26 cellular contexts compared by ENCODE assay signal in the genomic region with DNA sequence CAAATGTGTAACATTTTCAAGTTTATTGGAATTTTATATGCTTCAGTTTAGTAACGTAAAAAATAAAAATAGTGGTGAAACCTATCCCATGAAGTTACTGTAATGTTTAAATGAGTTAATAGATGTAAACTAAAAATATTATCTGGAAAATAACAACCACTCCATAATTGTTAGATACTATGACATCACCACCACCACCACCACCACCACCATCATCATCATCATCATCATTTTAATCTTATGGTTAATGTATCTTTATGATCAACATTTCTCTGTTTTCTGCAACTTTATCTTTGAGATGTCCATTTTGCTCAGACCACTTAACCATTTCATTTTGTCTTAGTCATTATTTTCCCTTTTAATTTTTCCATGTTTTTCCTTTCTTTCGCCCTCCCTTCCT.
"Had no signal": no experiment of that assay in that cellular context is flagged by ENCODE, and none has a peak within 500 bp of the region (broad histone marks: within the 10 kb centered on the region; RNA-seq: fewer than 3 reads in every experiment).

No MANE protein-coding gene starts in this region.

- ATAC-seq: stimulated activated effector memory CD8-positive, alpha-beta T cell treated with anti-CD3 and anti-CD28 coated beads, Interleukin-12 subunit alpha, Interleukin-12 subunit beta, amount 100 ng/mL, for 72 hours; stimulated activated memory B cell treated with anti-CD40 and anti-IgM and Interleukin-4, amounts not matched to agents 10 μg/mL and 1 μg/mL and 100 μg/mL, for 72 hours; stimulated activated naive B cell treated with anti-CD40 and anti-IgM and Interleukin-4, amounts not matched to agents 10 μg/mL and 1 μg/mL and 100 μg/mL, for 72 hours; stimulated activated naive CD8-positive, alpha-beta T cell treated with anti-CD3 and anti-CD28 coated beads, Interleukin-15, amount 100 ng/mL, for 72 hours; stimulated activated naive CD8-positive, alpha-beta T cell treated with anti-CD3 and anti-CD28 coated beads, Interleukin-15, Interleukin-2, amounts not matched to agents 100 U/mL and 50 U/mL, for 24 hours; upper lobe of right lung had no signal

- H3K27me3 ChIP-seq: stomach, suprapubic skin, testis, thyroid gland, tibial artery, tibial nerve, transverse colon, upper lobe of left lung, upper lobe of right lung, uterus, vagina had no signal

- H3K27ac ChIP-seq: stomach, suprapubic skin, testis, thoracic aorta, thyroid gland, tibial artery, tibial nerve, transverse colon, upper lobe of left lung, upper lobe of right lung, uterus, vagina had no signal

- H3K4me1 ChIP-seq: stomach, suprapubic skin, testis, thyroid gland, tibial artery, tibial nerve, transverse colon, upper lobe of left lung, upper lobe of right lung, uterus, vagina had no signal

- H3K9me3 ChIP-seq: suprapubic skin, testis, thoracic aorta, thyroid gland, tibial artery, transverse colon, upper lobe of left lung, upper lobe of right lung, uterus, vagina had no signal

- H3K36me3 ChIP-seq: stomach, suprapubic skin, thoracic aorta, thyroid gland, tibial artery, tibial nerve, transverse colon, upper lobe of left lung, upper lobe of right lung, uterus, vagina had no signal

- H3K4me3 ChIP-seq: stomach, suprapubic skin, testis, thoracic aorta, thyroid gland, tibial artery, tibial nerve, transverse colon, upper lobe of left lung, upper lobe of right lung, uterus, vagina had no signal

- DNase-seq: stimulated activated CD4-positive, alpha-beta T cell treated with anti-CD3 and anti-CD28 coated beads, Interleukin-2, amount 100 ng/mL, for 48 hours; stimulated activated CD4-positive, alpha-beta T cell treated with anti-CD3 and anti-CD28 coated beads, Interleukin-4, amount 100 ng/mL, for 1 hour; stimulated activated CD4-positive, alpha-beta T cell treated with anti-CD3 and anti-CD28 coated beads, Interleukin-4, amount 100 ng/mL, for 24 hours; stimulated activated CD4-positive, alpha-beta T cell treated with anti-CD3 and anti-CD28 coated beads, Interleukin-4, amount 100 ng/mL, for 4 hours; stimulated activated CD8-positive, alpha-beta memory T cell treated with anti-CD3 and anti-CD28 coated beads, Interleukin-4, amount 100 ng/mL, for 48 hours; stimulated activated naive B cell treated with anti-CD40 and anti-IgM and Interleukin-4, amounts not matched to agents 10 μg/mL and 1 μg/mL and 100 μg/mL, for 72 hours; stimulated activated naive CD4-positive, alpha-beta T cell; stimulated activated naive CD4-positive, alpha-beta T cell treated with Interleukin-2 at 50 U/mL for 16 hours; stimulated activated naive CD8-positive, alpha-beta T cell treated with anti-CD3 and anti-CD28 coated beads, Interleukin-15, amount 100 ng/mL, for 72 hours; stimulated activated naive CD8-positive, alpha-beta T cell treated with anti-CD3 and anti-CD28 coated beads, Interleukin-15, Interleukin-2, amounts not matched to agents 100 U/mL and 50 U/mL, for 24 hours; stomach; substantia nigra; testis; thyroid gland; tibial artery; transverse colon; upper lobe of left lung; upper lobe of right lung; uterus had no signal

- FAIRE-seq: urothelium cell line had no signal
